Comparison of ENCODE assay signal across 20 cellular contexts in the genomic region with DNA sequence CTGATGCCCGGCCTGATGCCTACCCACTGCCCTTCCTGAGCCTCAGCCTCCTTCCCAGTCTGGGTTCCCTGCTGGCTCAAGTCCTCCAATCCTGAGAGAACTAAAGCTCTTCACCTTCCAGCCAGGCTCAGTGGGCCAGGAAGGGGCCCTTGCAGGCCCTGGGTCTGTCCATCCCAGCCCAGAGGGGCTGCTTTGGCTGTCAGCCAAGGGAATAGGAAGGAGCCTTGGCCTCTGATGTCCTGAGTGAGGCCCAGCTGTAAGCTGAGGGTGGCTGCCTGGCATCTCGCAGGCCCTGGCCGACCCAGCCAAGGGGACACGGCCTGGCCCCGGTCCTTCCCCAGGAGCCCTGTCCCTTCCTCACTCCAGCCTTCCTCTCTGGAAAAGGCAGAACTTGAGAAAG.
"Had no signal": no experiment of that assay in that cellular context is flagged by ENCODE, and none has a peak within 500 bp of the region (broad histone marks: within the 10 kb centered on the region; RNA-seq: fewer than 3 reads in every experiment).

No MANE protein-coding gene starts in this region.

- ATAC-seq: activated CD8-positive, alpha-beta T cell treated with anti-CD3 and anti-CD28 coated beads for 36 hours; activated naive CD8-positive, alpha-beta T cell treated with anti-CD3 and anti-CD28 coated beads, Interleukin-2, amount 50 U/mL, for 24 hours; gastrocnemius medialis; naive thymus-derived CD8-positive, alpha-beta T cell; T-helper 17 cell had no signal

- H3K9me3 ChIP-seq: colonic mucosa, gastrocnemius medialis, thoracic aorta, vagina had no signal

- H3K27ac ChIP-seq: colonic mucosa, gastrocnemius medialis, hepatocyte, right atrium auricular region, spleen, thoracic aorta, upper lobe of left lung, vagina had no signal

- H3K27me3 ChIP-seq: colonic mucosa, gastrocnemius medialis, hepatocyte, right atrium auricular region, upper lobe of left lung, vagina had no signal

- H3K4me1 ChIP-seq: colonic mucosa, gastrocnemius medialis, right atrium auricular region, spleen, upper lobe of left lung, vagina had no signal

- FAIRE-seq: keratinocyte had no signal

- H3K79me2 ChIP-seq: hepatocyte had no signal

- H3K4me3 ChIP-seq: colonic mucosa, gastrocnemius medialis, hepatocyte, right atrium auricular region, spleen, thoracic aorta, upper lobe of left lung, vagina had no signal

- H3K4me2 ChIP-seq: hepatocyte had no signal

- H3K36me3 ChIP-seq: colonic mucosa, gastrocnemius medialis, right atrium auricular region, spleen, thoracic aorta, upper lobe of left lung, vagina had no signal

- H2AFZ ChIP-seq: hepatocyte had no signal

- DNase-seq: activated B cell treated with CpG ODN at 0.5 μM for 24 hours; activated CD4-positive, alpha-beta T cell treated with anti-CD3 and anti-CD28 coated beads, Interleukin-2, amount 50 U/mL, for 1 hour; activated CD8-positive, alpha-beta T cell treated with anti-CD3 and anti-CD28 coated beads for 36 hours; activated naive CD8-positive, alpha-beta T cell treated with anti-CD3 and anti-CD28 coated beads, Interleukin-2, amount 50 U/mL, for 24 hours; activated T-cell treated with anti-CD3 and anti-CD28 coated beads, Interleukin-2, amount 50 U/mL, for 48 hours; colonic mucosa; effector memory CD4-positive, alpha-beta T cell; erythroblast; gastrocnemius medialis; naive thymus-derived CD8-positive, alpha-beta T cell; spleen; stimulated activated naive CD4-positive, alpha-beta T cell treated with Interleukin-2 at 50 U/mL for 16 hours; T-helper 17 cell; T1000 had no signal
